2 cellular contexts compared by ENCODE assay signal in the genomic region with DNA sequence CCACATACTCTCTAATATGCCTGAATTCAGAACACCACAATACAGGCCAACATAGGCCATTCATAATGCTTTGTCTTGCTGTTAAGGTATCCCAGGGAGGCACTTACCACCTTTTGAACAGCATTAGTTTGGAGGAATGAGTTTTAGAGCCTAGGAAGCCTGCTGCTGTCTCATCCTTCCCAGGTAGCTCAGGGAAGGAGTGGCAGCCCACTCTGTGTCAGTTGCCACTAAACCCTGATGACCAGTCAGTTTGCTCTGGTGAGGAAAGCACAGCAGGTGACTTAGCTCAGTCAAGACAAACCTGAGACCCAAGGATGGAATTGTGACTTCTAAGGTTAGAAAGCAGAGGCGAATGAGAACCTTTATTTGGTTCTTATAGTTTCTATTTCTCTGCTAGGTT.
TF ChIP-seq lines count a peak whose summit lies in the region.

No MANE protein-coding gene starts in this region.

TF ChIP-seq in GM23338, 12 proteins besides CTCF, POLR2A, EP300 and RAD21 (continues in another document):
- TF ChIP-seq EZH2phosphoT487 (IDR thresholded peaks at IDR 0.05; ENCODE audit: unreplicated experiment) = no peak
- TF ChIP-seq JUNB (IDR thresholded peaks at IDR 0.05; ENCODE audit: unreplicated experiment) = no peak
- TF ChIP-seq ETS1 (IDR thresholded peaks at IDR 0.05) = no peak
- no peak for TF ChIP-seq ZNF331 (CRISPR knock-in tag; IDR thresholded peaks at IDR 0.05; ENCODE audit: low read depth)
- TF ChIP-seq EZH2 (IDR thresholded peaks at IDR 0.05; ENCODE audit: low read depth, unreplicated experiment) = no peak
- TF ChIP-seq ZNF114 (CRISPR knock-in tag; IDR thresholded peaks at IDR 0.05) = no peak
- TF ChIP-seq STAT1 (IDR thresholded peaks at IDR 0.05; ENCODE audit: unreplicated experiment) = no peak
- TF ChIP-seq CREB1 (CRISPR knock-in tag; IDR thresholded peaks at IDR 0.05; ENCODE audit: low read depth) = no peak
- no peak for TF ChIP-seq NANOG (IDR thresholded peaks at IDR 0.05; ENCODE audit: borderline replicate concordance)
- TF ChIP-seq, protein P1, sequence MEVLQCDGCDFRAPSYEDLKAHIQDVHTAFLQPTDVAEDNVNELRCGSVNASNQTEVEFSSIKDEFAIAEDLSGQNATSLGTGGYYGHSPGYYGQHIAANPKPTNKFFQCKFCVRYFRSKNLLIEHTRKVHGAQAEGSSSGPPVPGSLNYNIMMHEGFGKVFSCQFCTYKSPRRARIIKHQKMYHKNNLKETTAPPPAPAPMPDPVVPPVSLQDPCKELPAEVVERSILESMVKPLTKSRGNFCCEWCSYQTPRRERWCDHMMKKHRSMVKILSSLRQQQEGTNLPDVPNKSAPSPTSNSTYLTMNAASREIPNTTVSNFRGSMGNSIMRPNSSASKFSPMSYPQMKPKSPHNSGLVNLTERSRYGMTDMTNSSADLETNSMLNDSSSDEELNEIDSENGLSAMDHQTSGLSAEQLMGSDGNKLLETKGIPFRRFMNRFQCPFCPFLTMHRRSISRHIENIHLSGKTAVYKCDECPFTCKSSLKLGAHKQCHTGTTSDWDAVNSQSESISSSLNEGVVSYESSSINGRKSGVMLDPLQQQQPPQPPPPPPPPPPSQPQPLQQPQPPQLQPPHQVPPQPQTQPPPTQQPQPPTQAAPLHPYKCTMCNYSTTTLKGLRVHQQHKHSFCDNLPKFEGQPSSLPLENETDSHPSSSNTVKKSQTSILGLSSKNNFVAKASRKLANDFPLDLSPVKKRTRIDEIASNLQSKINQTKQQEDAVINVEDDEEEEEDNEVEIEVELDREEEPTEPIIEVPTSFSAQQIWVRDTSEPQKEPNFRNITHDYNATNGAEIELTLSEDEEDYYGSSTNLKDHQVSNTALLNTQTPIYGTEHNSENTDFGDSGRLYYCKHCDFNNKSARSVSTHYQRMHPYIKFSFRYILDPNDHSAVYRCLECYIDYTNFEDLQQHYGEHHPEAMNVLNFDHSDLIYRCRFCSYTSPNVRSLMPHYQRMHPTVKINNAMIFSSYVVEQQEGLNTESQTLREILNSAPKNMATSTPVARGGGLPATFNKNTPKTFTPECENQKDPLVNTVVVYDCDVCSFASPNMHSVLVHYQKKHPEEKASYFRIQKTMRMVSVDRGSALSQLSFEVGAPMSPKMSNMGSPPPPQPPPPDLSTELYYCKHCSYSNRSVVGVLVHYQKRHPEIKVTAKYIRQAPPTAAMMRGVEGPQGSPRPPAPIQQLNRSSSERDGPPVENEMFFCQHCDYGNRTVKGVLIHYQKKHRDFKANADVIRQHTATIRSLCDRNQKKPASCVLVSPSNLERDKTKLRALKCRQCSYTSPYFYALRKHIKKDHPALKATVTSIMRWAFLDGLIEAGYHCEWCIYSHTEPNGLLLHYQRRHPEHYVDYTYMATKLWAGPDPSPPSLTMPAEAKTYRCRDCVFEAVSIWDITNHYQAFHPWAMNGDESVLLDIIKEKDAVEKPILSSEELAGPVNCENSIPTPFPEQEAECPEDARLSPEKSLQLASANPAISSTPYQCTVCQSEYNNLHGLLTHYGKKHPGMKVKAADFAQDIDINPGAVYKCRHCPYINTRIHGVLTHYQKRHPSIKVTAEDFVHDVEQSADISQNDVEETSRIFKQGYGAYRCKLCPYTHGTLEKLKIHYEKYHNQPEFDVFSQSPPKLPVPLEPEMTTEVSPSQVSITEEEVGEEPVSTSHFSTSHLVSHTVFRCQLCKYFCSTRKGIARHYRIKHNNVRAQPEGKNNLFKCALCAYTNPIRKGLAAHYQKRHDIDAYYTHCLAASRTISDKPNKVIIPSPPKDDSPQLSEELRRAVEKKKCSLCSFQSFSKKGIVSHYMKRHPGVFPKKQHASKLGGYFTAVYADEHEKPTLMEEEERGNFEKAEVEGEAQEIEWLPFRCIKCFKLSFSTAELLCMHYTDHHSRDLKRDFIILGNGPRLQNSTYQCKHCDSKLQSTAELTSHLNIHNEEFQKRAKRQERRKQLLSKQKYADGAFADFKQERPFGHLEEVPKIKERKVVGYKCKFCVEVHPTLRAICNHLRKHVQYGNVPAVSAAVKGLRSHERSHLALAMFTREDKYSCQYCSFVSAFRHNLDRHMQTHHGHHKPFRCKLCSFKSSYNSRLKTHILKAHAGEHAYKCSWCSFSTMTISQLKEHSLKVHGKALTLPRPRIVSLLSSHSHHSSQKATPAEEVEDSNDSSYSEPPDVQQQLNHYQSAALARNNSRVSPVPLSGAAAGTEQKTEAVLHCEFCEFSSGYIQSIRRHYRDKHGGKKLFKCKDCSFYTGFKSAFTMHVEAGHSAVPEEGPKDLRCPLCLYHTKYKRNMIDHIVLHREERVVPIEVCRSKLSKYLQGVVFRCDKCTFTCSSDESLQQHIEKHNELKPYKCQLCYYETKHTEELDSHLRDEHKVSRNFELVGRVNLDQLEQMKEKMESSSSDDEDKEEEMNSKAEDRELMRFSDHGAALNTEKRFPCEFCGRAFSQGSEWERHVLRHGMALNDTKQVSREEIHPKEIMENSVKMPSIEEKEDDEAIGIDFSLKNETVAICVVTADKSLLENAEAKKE (CRISPR knock-in tag; IDR thresholded peaks at IDR 0.05) = no peak
- no peak for TF ChIP-seq POLR2AphosphoS5 (IDR thresholded peaks at IDR 0.05; ENCODE audit: low read depth)

TF ChIP-seq in H1, 55 proteins besides CTCF, POLR2A, EP300 and RAD21:
- TF ChIP-seq, protein P2, sequence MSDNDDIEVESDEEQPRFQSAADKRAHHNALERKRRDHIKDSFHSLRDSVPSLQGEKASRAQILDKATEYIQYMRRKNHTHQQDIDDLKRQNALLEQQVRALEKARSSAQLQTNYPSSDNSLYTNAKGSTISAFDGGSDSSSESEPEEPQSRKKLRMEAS (IDR thresholded peaks at IDR 0.05) = no peak
- no peak for TF ChIP-seq RBBP5 (IDR thresholded peaks at IDR 0.05; ENCODE audit: borderline replicate concordance, low read depth, low read length)
- no peak for TF ChIP-seq CREB1 (IDR thresholded peaks at IDR 0.05)
- no peak for TF ChIP-seq TEAD4 (IDR thresholded peaks at IDR 0.05; ENCODE audit: low read depth, low read length)
- TF ChIP-seq POLR2AphosphoS5 (IDR thresholded peaks at IDR 0.05; ENCODE audit: low read depth, low read length) = no peak
- no peak for TF ChIP-seq RNF2 (IDR thresholded peaks at IDR 0.05; ENCODE audit: borderline replicate concordance, low read depth, low read length, missing control alignments, poor library complexity, severe bottlenecking)
- TF ChIP-seq FOSL1 (IDR thresholded peaks at IDR 0.05; ENCODE audit: insufficient read depth, low read depth, low read length) = no peak
- TF ChIP-seq TCF12 (IDR thresholded peaks at IDR 0.05; ENCODE audit: low read depth, low read length) = no peak
- no peak for TF ChIP-seq CEBPB (IDR thresholded peaks at IDR 0.05; ENCODE audit: low read depth, low read length)
- TF ChIP-seq GABPA (IDR thresholded peaks at IDR 0.05; ENCODE audit: borderline replicate concordance, insufficient read depth, low read length) = no peak
- no peak for TF ChIP-seq TAF7 (optimal IDR thresholded peaks at IDR 0.05; ENCODE audit: borderline replicate concordance, low read depth, low read length)
- no peak for TF ChIP-seq SP2 (IDR thresholded peaks at IDR 0.05; ENCODE audit: low read length)
- no peak for TF ChIP-seq CTBP2 (IDR thresholded peaks at IDR 0.05; ENCODE audit: borderline replicate concordance, insufficient read depth, insufficient read length, low read length)
- TF ChIP-seq MAFK (IDR thresholded peaks at IDR 0.05; ENCODE audit: low read depth, low read length) = no peak
- no peak for TF ChIP-seq ZNF274 (IDR thresholded peaks at IDR 0.05; ENCODE audit: borderline replicate concordance, extremely low read depth, low read length)
